Comparison of ENCODE assay signal across 1 cellular context in genomic region chr16:10654592-10655414, GRCh38.
TF ChIP-seq lines count a peak whose summit lies in the region.

No MANE protein-coding gene starts in this region.

TF ChIP-seq in HepG2, 621 proteins besides CTCF, POLR2A, EP300 and RAD21 (continued from another document and continues in another):
- TF ChIP-seq ZNF598 (CRISPR knock-in tag; IDR thresholded peaks at IDR 0.05; ENCODE audit: borderline replicate concordance), result no peak
- no peak for TF ChIP-seq ZBTB33 (CRISPR knock-in tag; IDR thresholded peaks at IDR 0.05)
- no peak for TF ChIP-seq TGIF2 (CRISPR knock-in tag; IDR thresholded peaks at IDR 0.05)
- TF ChIP-seq BRCA1 (CRISPR knock-in tag; IDR thresholded peaks at IDR 0.05), result no peak
- no peak for TF ChIP-seq ZNF367 (CRISPR knock-in tag; IDR thresholded peaks at IDR 0.05; ENCODE audit: borderline replicate concordance)
- no peak for TF ChIP-seq TRIM22 (IDR thresholded peaks at IDR 0.05)
- TF ChIP-seq ELK4 (CRISPR knock-in tag; IDR thresholded peaks at IDR 0.05; ENCODE audit: borderline replicate concordance), result no peak
- no peak for TF ChIP-seq POLR2AphosphoS2 (IDR thresholded peaks at IDR 0.05; ENCODE audit: low read depth, low read length)
- 0 out of 2 replicates have a peak, but pooled peaks have one; percentile 23 for TF ChIP-seq ISL2 (CRISPR knock-in tag; IDR thresholded peaks at IDR 0.05)
- no peak for TF ChIP-seq STAT6 (CRISPR knock-in tag; IDR thresholded peaks at IDR 0.05; ENCODE audit: borderline replicate concordance)
- TF ChIP-seq HBP1 (CRISPR knock-in tag; IDR thresholded peaks at IDR 0.05; ENCODE audit: low read depth), result no peak
- peak; percentile 70; the same call in 1 of the 2 replicates for TF ChIP-seq FOXO1 (CRISPR knock-in tag; IDR thresholded peaks at IDR 0.05)
- no peak for TF ChIP-seq ZNF18 (CRISPR knock-in tag; IDR thresholded peaks at IDR 0.05; ENCODE audit: insufficient replicate concordance)
- no peak for TF ChIP-seq ZNF720 (CRISPR knock-in tag; IDR thresholded peaks at IDR 0.05)
- no peak for TF ChIP-seq NKX3-1 (CRISPR knock-in tag; IDR thresholded peaks at IDR 0.05)
- TF ChIP-seq FOXK1 (CRISPR knock-in tag; IDR thresholded peaks at IDR 0.05; ENCODE audit: borderline replicate concordance, low read depth), result peak; percentile 42; the same call in 1 of the 2 replicates
- TF ChIP-seq ATF3 (CRISPR knock-in tag; IDR thresholded peaks at IDR 0.05), result no peak
- TF ChIP-seq RXRA (CRISPR knock-in tag; IDR thresholded peaks at IDR 0.05), result no peak
- TF ChIP-seq ZNF770 (CRISPR knock-in tag; IDR thresholded peaks at IDR 0.05), result no peak
- TF ChIP-seq MYC (CRISPR knock-in tag; IDR thresholded peaks at IDR 0.05; ENCODE audit: borderline replicate concordance), result no peak
- TF ChIP-seq HNF1B (CRISPR knock-in tag; IDR thresholded peaks at IDR 0.05), result no peak
- TF ChIP-seq ZKSCAN5 (CRISPR knock-in tag; IDR thresholded peaks at IDR 0.05), result no peak
- peak; percentile 91; the same call in 1 of the 2 replicates for TF ChIP-seq ZBED4 (CRISPR knock-in tag; IDR thresholded peaks at IDR 0.05; ENCODE audit: borderline replicate concordance)
- TF ChIP-seq NR0B2 (CRISPR knock-in tag; IDR thresholded peaks at IDR 0.05), result no peak
- TF ChIP-seq ZNF337 (CRISPR knock-in tag; IDR thresholded peaks at IDR 0.05; ENCODE audit: borderline replicate concordance, low read depth), result no peak
- TF ChIP-seq KDM6A (CRISPR knock-in tag; IDR thresholded peaks at IDR 0.05; ENCODE audit: low read depth), result no peak
- no peak for TF ChIP-seq MXI1 (IDR thresholded peaks at IDR 0.05; ENCODE audit: borderline replicate concordance, low read depth, low read length)
- peak; percentile 20; the same call in 1 of the 2 replicates for TF ChIP-seq HMG20A (CRISPR knock-in tag; IDR thresholded peaks at IDR 0.05; ENCODE audit: borderline replicate concordance)
- TF ChIP-seq CREM (IDR thresholded peaks at IDR 0.05), result 0 out of 2 replicates have a peak, but pooled peaks have one; percentile 34
- no peak for TF ChIP-seq CREM (CRISPR knock-in tag; IDR thresholded peaks at IDR 0.05)
- no peak for TF ChIP-seq ZMAT5 (CRISPR knock-in tag; IDR thresholded peaks at IDR 0.05; ENCODE audit: borderline replicate concordance, low read depth)
- TF ChIP-seq ZNF335 (CRISPR knock-in tag; IDR thresholded peaks at IDR 0.05), result no peak
- TF ChIP-seq CREBL2 (CRISPR knock-in tag; IDR thresholded peaks at IDR 0.05; ENCODE audit: borderline replicate concordance), result no peak
- peak; percentile 35; the same call in 1 of the 2 replicates for TF ChIP-seq RARA (CRISPR knock-in tag; IDR thresholded peaks at IDR 0.05)
- TF ChIP-seq HNF4A (CRISPR knock-in tag; IDR thresholded peaks at IDR 0.05), result peak; percentile 30; the same call in 1 of the 2 replicates
- TF ChIP-seq PAF1 (CRISPR knock-in tag; IDR thresholded peaks at IDR 0.05), result no peak
- TF ChIP-seq ZNF784 (CRISPR knock-in tag; IDR thresholded peaks at IDR 0.05; ENCODE audit: borderline replicate concordance), result no peak
- TF ChIP-seq ZNF317 (CRISPR knock-in tag; IDR thresholded peaks at IDR 0.05), result no peak
- no peak for TF ChIP-seq ZNF549 (CRISPR knock-in tag; IDR thresholded peaks at IDR 0.05)
